In genomic region chr16:56688762-56689161, GRCh38 we compare ENCODE assay signal across 25 cellular contexts. TPM values are rescaled to one million over a fixed set of nuclear protein-coding genes. Genes with fewer than 3 reads are reported as not detected.
DNase-seq lines count a peak whose midpoint lies in the region; TF ChIP-seq lines count a peak whose summit lies in the region.
"Had no signal": no experiment of that assay in that cellular context is flagged by ENCODE, and none has a peak within 500 bp of the region (broad histone marks: within the 10 kb centered on the region; RNA-seq: fewer than 3 reads in every experiment).

No MANE protein-coding gene starts in this region.

- H3K9me3 ChIP-seq in endodermal cell (ENCODE audit: control insufficient read depth, low read length) (no peaks in the 10 kb centered on the region), tibial artery (peaks cover 0 to 10% (median 0%) of the 10 kb centered on the region in 3 donors), thyroid gland (no peaks in the 10 kb centered on the region)
- H3K9me3 ChIP-seq: gastroesophageal sphincter, lower lobe of right lung had no signal

- H3K4me1 Mint-ChIP-seq in endodermal cell, result no peaks in the 10 kb centered on the region

- H3K4me3 Mint-ChIP-seq in endodermal cell, result no peak overlapping the region
- H3K4me3 Mint-ChIP-seq: activated CD4-positive, alpha-beta memory T cell treated with anti-CD3 and anti-CD28 coated beads, Interleukin-2, amount 10 ng/mL, durations not matched to agents 7 days and 5 days; dendritic cell treated with granulocyte-macrophage colony-stimulating factor and Interleukin-4, amounts not matched to agents 40 ng/mL and 50 ng/mL, for 4 days; stimulated activated naive CD8-positive, alpha-beta T cell treated with anti-CD3 and anti-CD28 coated beads, Interleukin-15, amount 100 ng/mL, for 72 hours; type B pancreatic cell had no signal

- H3K36me3 ChIP-seq in endodermal cell (ENCODE audit: control insufficient read depth, insufficient read depth, low read length) (no peaks in the 10 kb centered on the region), tibial artery (peaks cover 0 to 23% (median 12%) of the 10 kb centered on the region in 3 donors), thyroid gland (peaks cover 0 to 5% of the 10 kb centered on the region in 2 donors)
- H3K36me3 ChIP-seq: gastroesophageal sphincter, lower lobe of right lung had no signal

- peaks cover 6% of the 10 kb centered on the region for H3K27me3 Mint-ChIP-seq in endodermal cell (ENCODE audit: insufficient read depth)
- H3K27me3 Mint-ChIP-seq: stimulated activated naive CD8-positive, alpha-beta T cell treated with anti-CD3 and anti-CD28 coated beads, Interleukin-15, amount 100 ng/mL, for 72 hours had no signal

- H3K27ac Mint-ChIP-seq in endodermal cell, result no peak overlapping the region
- H3K27ac Mint-ChIP-seq: activated CD4-positive, alpha-beta memory T cell treated with anti-CD3 and anti-CD28 coated beads, Interleukin-2, amount 10 ng/mL, durations not matched to agents 7 days and 5 days; dendritic cell treated with granulocyte-macrophage colony-stimulating factor and Interleukin-4, amounts not matched to agents 40 ng/mL and 50 ng/mL, for 4 days; stimulated activated naive CD8-positive, alpha-beta T cell treated with anti-CD3 and anti-CD28 coated beads, Interleukin-15, amount 100 ng/mL, for 72 hours; type B pancreatic cell had no signal

- DNase-seq in DMS 273 treated with DMSO at 0.1 percent for 48 hours (lab: John Stamatoyannopoulos, UW) (peak; percentile 19), NB4 (ENCODE audit: low read depth) (peak; percentile 26), endodermal cell (no peak), tibial artery (no peak), NCI-H526 treated with DMSO at 0.1 percent for 48 hours (lab: John Stamatoyannopoulos, UW) (no peak), thyroid gland (no peak)
- DNase-seq: activated CD4-positive, alpha-beta memory T cell treated with anti-CD3 and anti-CD28 coated beads, Interleukin-2, amount 10 ng/mL, durations not matched to agents 7 days and 5 days; activated gamma-delta T cell; activated T-cell treated with anti-CD3 and anti-CD28 coated beads for 4 hours; amniotic stem cell; DND-41; kidney; lower lobe of right lung; MV-4-11; NCI-H187 treated with DMSO at 0.1 percent for 48 hours; stimulated activated CD4-positive, alpha-beta T cell treated with anti-CD3 and anti-CD28 coated beads, Interleukin-4, amount 100 ng/mL, for 24 hours; stimulated activated naive CD8-positive, alpha-beta T cell treated with anti-CD3 and anti-CD28 coated beads, Interleukin-15, amount 100 ng/mL, for 72 hours; T1000 had no signal

- intact Hi-C loops in tibial artery (cut with DNase I; ENCODE audit: low total_unique reads), result no loop called here
- intact Hi-C loops in thyroid gland (cut with DNase I), result loop anchor here (5.0 kb wide), 1 partner anchor 81 kb away; the partner anchor contains the start of gene MT2A

- H3K36me3 Mint-ChIP-seq in endodermal cell (ENCODE audit: low read depth), result no peaks in the 10 kb centered on the region

- TF ChIP-seq CTCF in NB4 (IDR thresholded peaks at IDR 0.05; ENCODE audit: low read depth, low read length) (no peak), endodermal cell (conservative IDR thresholded peaks at IDR 0.05) (peak; percentile 25), tibial artery (IDR thresholded peaks at IDR 0.05) (no peak), thyroid gland (IDR thresholded peaks at IDR 0.05) (no peak)

- no peak overlapping the region for H3K9ac ChIP-seq in endodermal cell (ENCODE audit: extremely low read depth, low read length, poor library complexity, severe bottlenecking)

- H3K27me3 ChIP-seq in endodermal cell (ENCODE audit: control insufficient read depth, insufficient read depth, low read length, poor library complexity, severe bottlenecking), result peaks cover 5% of the 10 kb centered on the region
- H3K27me3 ChIP-seq in tibial artery, result no peaks in the 10 kb centered on the region
- H3K27me3 ChIP-seq in thyroid gland, result no peaks in the 10 kb centered on the region
- H3K27me3 ChIP-seq: gastroesophageal sphincter had no signal

- H3K27ac ChIP-seq in endodermal cell (ENCODE audit: low read depth, low read length), result no peak overlapping the region
- no peak overlapping the region for H3K27ac ChIP-seq in tibial artery
- H3K27ac ChIP-seq in thyroid gland, result no peak overlapping the region
- H3K27ac ChIP-seq: gastroesophageal sphincter, lower lobe of right lung had no signal

- H3K4me1 ChIP-seq in endodermal cell (ENCODE audit: control insufficient read depth, insufficient read depth, low read length) (no peaks in the 10 kb centered on the region), tibial artery (peaks cover 0 to 24% (median 10%) of the 10 kb centered on the region in 4 donors), thyroid gland (peaks cover 20 to 35% of the 10 kb centered on the region in 2 donors)

- TF ChIP-seq POLR2A in NB4 (IDR thresholded peaks at IDR 0.05; ENCODE audit: extremely low read depth, insufficient read length) (no peak), thyroid gland (IDR thresholded peaks at IDR 0.05) (no peak)

- peaks cover 14% of the 10 kb centered on the region for H3K9me3 Mint-ChIP-seq in endodermal cell
- H3K9me3 Mint-ChIP-seq: activated CD4-positive, alpha-beta memory T cell treated with anti-CD3 and anti-CD28 coated beads, Interleukin-2, amount 10 ng/mL, durations not matched to agents 7 days and 5 days had no signal

- WGBS in endodermal cell (ENCODE audit: insufficient coverage in 1 of 2, insufficient read length in 1 of 2), 2 experiments, result 57 to 62% methylated on average over 1 of the region's 1 CpG
- 50 to 64% methylated on average over 1 of the region's 1 CpG for WGBS in thyroid gland, 2 donors

- H3K4me3 ChIP-seq in NB4 (ENCODE audit: low read depth, low read length), result no peak overlapping the region
- H3K4me3 ChIP-seq in endodermal cell (ENCODE audit: low read length), result no peak overlapping the region
- H3K4me3 ChIP-seq in tibial artery, result no peak overlapping the region
- H3K4me3 ChIP-seq in thyroid gland (replicated peaks in 1 of 3), result no peak overlapping the region
- H3K4me3 ChIP-seq: gastroesophageal sphincter, lower lobe of right lung had no signal

RNA-seq across cellular contexts. Expression of gene MT1X, which starts 6.5 kb away (rescaled TPM):
- 1 to 10 TPM; 1.5 to 8.8 TPM for total RNA-seq in endodermal cell
- 25.0 TPM for polyA plus RNA-seq in endodermal cell (2013, experiment 1 of 2)
- polyA plus RNA-seq in endodermal cell (2013, experiment 2 of 2), result 13.0 TPM
- total RNA-seq in thyroid gland, result 1,000 to 10,000 TPM in 1 of 4 donors, 100 to 1,000 TPM in 3; 314 to 2,825 (median 445) TPM

RNA-seq across cellular contexts. Expression of gene MT1H, which starts 19.1 kb away (rescaled TPM):
- total RNA-seq in endodermal cell (1 to 10 TPM in 1 of 2 donors, not detected in 1; 1.6 TPM), thyroid gland (100 to 1,000 TPM in 1 of 4 donors, 10 to 100 TPM in 2, not detected in 1; 45.4 to 179 (median 62.8) TPM)
- polyA plus RNA-seq in endodermal cell (2013, experiment 1 of 2), result 3.5 TPM
- polyA plus RNA-seq in endodermal cell (2013, experiment 2 of 2), result not detected
- total RNA-seq: activated CD4-positive, alpha-beta memory T cell treated with anti-CD3 and anti-CD28 coated beads, Interleukin-2, amount 10 ng/mL, durations not matched to agents 7 days and 5 days; cardiac septum; gastroesophageal sphincter; H4; pulmonary artery endothelial cell; RPMI7951 had no signal

RNA-seq across cellular contexts. Expression of gene MT1G, which starts 20.9 kb away (rescaled TPM):
- total RNA-seq in endodermal cell (1 to 10 TPM in 1 of 2 donors, not detected in 1; 7.8 TPM), thyroid gland (100 to 1,000 TPM; 410 to 930 (median 704) TPM)
- polyA plus RNA-seq in endodermal cell (2013, experiment 1 of 2), result 10.4 TPM
- polyA plus RNA-seq in endodermal cell (2013, experiment 2 of 2), result 1.6 TPM
- total RNA-seq: H4, pulmonary artery endothelial cell had no signal

RNA-seq across cellular contexts. Expression of gene MT1F, which starts 31.0 kb away (rescaled TPM):
- total RNA-seq in endodermal cell (1 to 10 TPM in 1 of 2 donors, not detected in 1; 3.4 TPM), thyroid gland (100 to 1,000 TPM in 1 of 4 donors, 10 to 100 TPM in 3; 25.8 to 220 (median 45.1) TPM)
- polyA plus RNA-seq in endodermal cell (2013, experiment 1 of 2), result 3.5 TPM
- polyA plus RNA-seq in endodermal cell (2013, experiment 2 of 2), result 2.2 TPM

RNA-seq across cellular contexts. Expression of gene MT1B, which starts 37.1 kb away (rescaled TPM):
- total RNA-seq in endodermal cell (not detected), thyroid gland (not detected)
- polyA plus RNA-seq in endodermal cell (2013, experiment 1 of 2), result not detected
- not detected for polyA plus RNA-seq in endodermal cell (2013, experiment 2 of 2)
- total RNA-seq: activated CD4-positive, alpha-beta memory T cell treated with anti-CD3 and anti-CD28 coated beads, Interleukin-2, amount 10 ng/mL, durations not matched to agents 7 days and 5 days; cardiac septum; gastroesophageal sphincter; H4; kidney; lower lobe of right lung; pulmonary artery endothelial cell; RPMI7951 had no signal

Comparison
In these comparisons a context has a peak if more than half of its experiments do, and no peak if none do; other contexts are left out.
1. DNase-seq: peak in DMS 273 treated with DMSO at 0.1 percent for 48 hours (single experiment) and NB4 (single experiment); none in endodermal cell (single experiment), tibial artery (0 of 2), NCI-H526 treated with DMSO at 0.1 percent for 48 hours (single experiment) and thyroid gland (0 of 2).
2. RNA of gene MT1X, which starts 6.5 kb away (total RNA-seq): 314 to 2,825 TPM in thyroid gland; 1.5 to 8.8 TPM in endodermal cell; every median in the first group is over 10 times any median in the second.
3. RNA of gene MT1G, which starts 20.9 kb away (total RNA-seq): 410 to 930 TPM in thyroid gland; 7.8 TPM in endodermal cell; every median in the first group is over 10 times any median in the second.